Comparison of ENCODE assay signal across 10 cellular contexts in the genomic region with DNA sequence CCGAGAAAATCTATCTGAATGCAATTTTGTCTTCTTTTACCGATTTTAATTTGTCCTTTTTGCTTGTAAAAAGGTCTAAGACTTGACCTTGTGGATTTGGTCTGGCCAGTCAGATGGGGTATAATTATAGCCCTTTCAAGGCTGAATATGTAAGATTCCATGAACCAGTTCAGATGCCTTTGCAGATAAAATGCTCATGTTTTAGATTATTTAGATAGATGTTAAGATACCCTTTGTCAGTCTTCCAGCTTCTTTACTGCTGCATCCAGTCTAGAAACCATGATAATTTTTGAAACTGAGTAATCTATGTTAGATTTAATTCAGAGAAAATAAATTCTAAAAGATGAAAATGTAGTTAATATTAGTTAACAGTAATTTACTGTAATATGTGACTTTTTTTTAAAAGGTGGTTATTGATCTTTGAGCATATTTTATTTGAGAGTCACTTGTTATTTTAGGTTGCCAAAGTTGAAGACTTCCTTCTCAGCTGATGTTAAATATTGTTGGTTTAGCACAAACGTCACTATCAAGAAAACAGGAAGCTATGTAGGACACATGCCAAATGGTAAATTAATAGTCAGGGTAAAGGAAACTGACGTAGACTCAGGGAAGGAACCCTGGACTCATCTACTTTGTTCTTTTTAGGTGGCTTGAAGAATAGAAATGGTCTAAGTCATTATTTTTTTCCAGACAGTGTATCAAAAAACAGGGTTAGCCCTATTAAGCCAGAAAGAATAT. TPM values are rescaled to one million over a fixed set of nuclear protein-coding genes. Genes with fewer than 3 reads are reported as not detected.
A peak's percentile ranks its signal among the peaks of the same experiment; 100 is the strongest.
DNase-seq lines count a peak whose midpoint lies in the region; ATAC-seq and TF ChIP-seq lines count a peak whose summit lies in the region.
"Had no signal": no experiment of that assay in that cellular context is flagged by ENCODE, and none has a peak within 500 bp of the region (broad histone marks: within the 10 kb centered on the region; RNA-seq: fewer than 3 reads in every experiment).

No MANE protein-coding gene starts in this region.

- H3K4me1 Mint-ChIP-seq in activated naive CD4-positive, alpha-beta T cell treated with anti-CD3 and anti-CD28 coated beads, Interleukin-2, amount 50 U/mL, for 24 hours = peaks cover 36% of the 10 kb centered on the region
- H3K4me1 Mint-ChIP-seq in activated naive CD4-positive, alpha-beta T cell treated with anti-CD3 and anti-CD28 coated beads for 36 hours (ENCODE audit: low read depth) = peaks cover 11% of the 10 kb centered on the region

- H3K27ac Mint-ChIP-seq in activated naive CD4-positive, alpha-beta T cell treated with anti-CD3 and anti-CD28 coated beads, Interleukin-2, amount 50 U/mL, for 24 hours = no peak overlapping the region
- H3K27ac Mint-ChIP-seq in activated naive CD4-positive, alpha-beta T cell treated with anti-CD3 and anti-CD28 coated beads for 36 hours = no peak overlapping the region
- H3K27ac Mint-ChIP-seq: T-helper 1 cell treated with Interleukin-12 subunit alpha and Interleukin-12 subunit beta and Interleukin-4 antibody, amounts not matched to agents 30 μg/mL and 1 μg/mL, for 36 hours had no signal

- H3K4me2 ChIP-seq in Karpas-422 (ENCODE audit: low read depth, low read length, poor library complexity, severe bottlenecking) = no peak overlapping the region

- no peaks in the 10 kb centered on the region for H3K79me2 ChIP-seq in Karpas-422 (ENCODE audit: low read length)

- no peaks in the 10 kb centered on the region for H3K9me2 ChIP-seq in Karpas-422 (replicated peaks; ENCODE audit: insufficient read depth, low read length)

- H3K9me3 ChIP-seq in breast epithelium (no peaks in the 10 kb centered on the region), upper lobe of right lung (no peaks in the 10 kb centered on the region), Karpas-422 (ENCODE audit: low read length) (no peaks in the 10 kb centered on the region)

- no peak overlapping the region for H2AFZ ChIP-seq in Karpas-422 (ENCODE audit: low read length)

- no peaks in the 10 kb centered on the region for H3K36me3 ChIP-seq in breast epithelium
- H3K36me3 ChIP-seq in upper lobe of right lung = no peaks in the 10 kb centered on the region
- H3K36me3 ChIP-seq in Karpas-422 (ENCODE audit: insufficient read depth, low read length) = no peaks in the 10 kb centered on the region

- ATAC-seq in left lobe of liver = peak; percentile 57
- ATAC-seq in upper lobe of right lung = peak; percentile 86

- intact Hi-C loops in activated naive CD4-positive, alpha-beta T cell treated with anti-CD3 and anti-CD28 coated beads for 36 hours (cut with micrococcal nuclease) = no loop called here
- intact Hi-C loops in breast epithelium (cut with DNase I; ENCODE audit: low total_unique reads) (no loop called here), upper lobe of right lung (cut with DNase I) (no loop called here)

- DNase-seq in activated naive CD4-positive, alpha-beta T cell treated with anti-CD3 and anti-CD28 coated beads for 36 hours = no peak
- DNase-seq in breast epithelium (ENCODE audit: low spot score in 2 of 2) (no peak), left lobe of liver (ENCODE audit: low spot score) (no peak), upper lobe of right lung (no peak), NCI-H2107 (lab: John Stamatoyannopoulos, UW) (no peak), Karpas-422 (no peak), GM10266 (ENCODE audit: extremely low spot score) (no peak)
- DNase-seq: DND-41 had no signal

- TF ChIP-seq POLR2A in breast epithelium (IDR thresholded peaks at IDR 0.05) = no peak

- CTCF ChIA-PET in activated naive CD4-positive, alpha-beta T cell treated with anti-CD3 and anti-CD28 coated beads for 36 hours (lab: Charles Lee) = no interaction called here

- H3K4me1 ChIP-seq in breast epithelium (peaks cover 0 to 3% of the 10 kb centered on the region in 2 donors), upper lobe of right lung (peaks cover 26% of the 10 kb centered on the region), Karpas-422 (ENCODE audit: low read length) (no peaks in the 10 kb centered on the region)

- 0 out of 2 replicates have a peak, but pooled peaks cover 7% of the 10 kb centered on the region for H4K20me1 ChIP-seq in Karpas-422 (ENCODE audit: insufficient read depth, low read depth, low read length)

- H3K4me3 ChIP-seq in breast epithelium (no peak overlapping the region), upper lobe of right lung (no peak overlapping the region), Karpas-422 (ENCODE audit: low read length) (no peak overlapping the region)

- H3K9ac ChIP-seq in Karpas-422 (ENCODE audit: low read length) = no peak overlapping the region

- no peaks in the 10 kb centered on the region for H3K9me3 Mint-ChIP-seq in activated naive CD4-positive, alpha-beta T cell treated with anti-CD3 and anti-CD28 coated beads, Interleukin-2, amount 50 U/mL, for 24 hours
- H3K9me3 Mint-ChIP-seq in activated naive CD4-positive, alpha-beta T cell treated with anti-CD3 and anti-CD28 coated beads for 36 hours = no peaks in the 10 kb centered on the region
- H3K9me3 Mint-ChIP-seq: T-helper 1 cell treated with Interleukin-12 subunit alpha and Interleukin-12 subunit beta and Interleukin-4 antibody, amounts not matched to agents 30 μg/mL and 1 μg/mL, for 36 hours had no signal

- no peaks in the 10 kb centered on the region for H3K27me3 ChIP-seq in breast epithelium
- no peaks in the 10 kb centered on the region for H3K27me3 ChIP-seq in upper lobe of right lung
- no peaks in the 10 kb centered on the region for H3K27me3 ChIP-seq in Karpas-422 (ENCODE audit: low read length)

- TF ChIP-seq CTCF in breast epithelium (IDR thresholded peaks at IDR 0.05) (no peak), upper lobe of right lung (IDR thresholded peaks at IDR 0.05) (no peak), GM10266 (IDR thresholded peaks at IDR 0.05; ENCODE audit: control insufficient read depth, insufficient read depth, low read depth, missing control alignments) (no peak)

- H3K27me3 Mint-ChIP-seq in activated naive CD4-positive, alpha-beta T cell treated with anti-CD3 and anti-CD28 coated beads, Interleukin-2, amount 50 U/mL, for 24 hours = no peaks in the 10 kb centered on the region
- H3K27me3 Mint-ChIP-seq in activated naive CD4-positive, alpha-beta T cell treated with anti-CD3 and anti-CD28 coated beads for 36 hours (ENCODE audit: low read depth) = no peaks in the 10 kb centered on the region

- H3K36me3 Mint-ChIP-seq in activated naive CD4-positive, alpha-beta T cell treated with anti-CD3 and anti-CD28 coated beads, Interleukin-2, amount 50 U/mL, for 24 hours = peaks cover 11% of the 10 kb centered on the region
- peaks cover 4% of the 10 kb centered on the region for H3K36me3 Mint-ChIP-seq in activated naive CD4-positive, alpha-beta T cell treated with anti-CD3 and anti-CD28 coated beads for 36 hours (ENCODE audit: low read depth)

- H3K27ac ChIP-seq in breast epithelium = peak overlapping the region; percentile 12 to 41
- peak overlapping the region; percentile 61 for H3K27ac ChIP-seq in upper lobe of right lung
- H3K27ac ChIP-seq in Karpas-422 (ENCODE audit: low read length) = no peak overlapping the region

- peak overlapping the region; percentile 34 for H3K4me3 Mint-ChIP-seq in activated naive CD4-positive, alpha-beta T cell treated with anti-CD3 and anti-CD28 coated beads, Interleukin-2, amount 50 U/mL, for 24 hours
- H3K4me3 Mint-ChIP-seq in activated naive CD4-positive, alpha-beta T cell treated with anti-CD3 and anti-CD28 coated beads for 36 hours = no peak overlapping the region
- H3K4me3 Mint-ChIP-seq: T-helper 1 cell treated with Interleukin-12 subunit alpha and Interleukin-12 subunit beta and Interleukin-4 antibody, amounts not matched to agents 30 μg/mL and 1 μg/mL, for 36 hours had no signal

RNA-seq across cellular contexts. Expression of a gene that starts 29.8 kb away (rescaled TPM):
- 10 to 100 TPM; 41.8 to 47.2 TPM for total RNA-seq in activated naive CD4-positive, alpha-beta T cell treated with anti-CD3 and anti-CD28 coated beads for 36 hours
- total RNA-seq in breast epithelium (10 to 100 TPM; 34.7 to 46.2 (median 37.4) TPM), left lobe of liver (16.7 TPM), upper lobe of right lung (36.2 TPM)
- total RNA-seq in Karpas-422 (2014; rRNA removed; shearing (Covaris generic); ENCODE audit: low replicate concordance) = 32.9 and 40.8 TPM in 2 replicates

RNA-seq across cellular contexts. Expression of a gene that starts 30.1 kb away (rescaled TPM):
- total RNA-seq in activated naive CD4-positive, alpha-beta T cell treated with anti-CD3 and anti-CD28 coated beads for 36 hours = 1 to 10 TPM; 1.1 to 1.2 TPM
- total RNA-seq in breast epithelium (1 to 10 TPM; 1.1 to 5.1 (median 2.9) TPM), left lobe of liver (13.3 TPM), upper lobe of right lung (1.9 TPM)
- 0.90 and 1.6 TPM in 2 replicates for total RNA-seq in Karpas-422 (2014; rRNA removed; shearing (Covaris generic); ENCODE audit: low replicate concordance)
